16 cellular contexts compared by ENCODE assay signal in the genomic region with DNA sequence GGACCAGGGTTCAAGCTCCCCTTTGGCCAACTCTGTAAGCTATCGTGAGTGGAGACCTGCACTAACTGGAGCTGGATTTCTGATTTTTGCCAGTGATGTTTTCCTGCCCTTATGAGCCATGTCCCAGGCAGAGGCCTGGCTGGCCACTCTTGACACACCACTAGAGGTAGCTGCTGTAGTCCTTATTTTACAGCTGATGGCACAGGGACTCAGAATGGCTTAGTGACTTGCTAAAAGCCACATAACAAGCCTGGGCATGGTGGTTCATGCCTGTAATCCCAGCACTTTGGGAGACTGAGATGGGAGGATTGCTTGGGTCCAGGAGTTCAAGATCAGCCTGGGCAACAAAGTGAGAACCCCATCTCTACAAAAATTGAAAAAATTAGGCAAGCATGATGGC. TPM values are rescaled to one million over a fixed set of nuclear protein-coding genes. Genes with fewer than 3 reads are reported as not detected.
A peak's percentile ranks its signal among the peaks of the same experiment; 100 is the strongest.
DNase-seq lines count a peak whose midpoint lies in the region; ATAC-seq, FAIRE-seq and TF ChIP-seq lines count a peak whose summit lies in the region.
"Had no signal": no experiment of that assay in that cellular context is flagged by ENCODE, and none has a peak within 500 bp of the region (broad histone marks: within the 10 kb centered on the region; RNA-seq: fewer than 3 reads in every experiment).

No MANE protein-coding gene starts in this region.

- H3K9me1 ChIP-seq in IMR-90 (ENCODE audit: insufficient read depth, low read length) = no peaks in the 10 kb centered on the region

- H3K4me2 ChIP-seq in IMR-90 (ENCODE audit: low read depth, low read length) = no peak overlapping the region

- CTCF ChIA-PET in IMR-90 (lab: Yijun Ruan, JAX) = interaction anchor here (1.2 kb wide), 1 partner anchor 498 kb away, joined by 4 read pairs; no protein-coding TSS in a partner anchor

- H2BK20ac ChIP-seq in IMR-90 (ENCODE audit: low read depth, low read length) = no peak overlapping the region

- no peak overlapping the region for H4K5ac ChIP-seq in IMR-90 (ENCODE audit: low read depth, low read length)

- no peak overlapping the region for H3K18ac ChIP-seq in IMR-90 (ENCODE audit: low read depth, low read length)

- H3K9ac ChIP-seq in IMR-90 (ENCODE audit: low read depth, low read length) (no peak overlapping the region), adipocyte (ENCODE audit: low read length) (peak overlapping the region; percentile 48)

- no peak for TF ChIP-seq POLR2A in IMR-90 (IDR thresholded peaks at IDR 0.05; ENCODE audit: low read depth, low read length)

- H3K27me3 ChIP-seq in IMR-90 (ENCODE audit: control insufficient read depth, insufficient read depth, low read length) (peaks cover 10% of the 10 kb centered on the region), adipocyte (replicated peaks; ENCODE audit: control insufficient read depth, insufficient read depth, low read length) (no peaks in the 10 kb centered on the region)

- H3K23ac ChIP-seq in IMR-90 (ENCODE audit: low read depth, low read length) = no peak overlapping the region

- TF ChIP-seq RAD21 in IMR-90 (IDR thresholded peaks at IDR 0.05; ENCODE audit: low read length) = peak; percentile 17; the same call in 1 of the 2 replicates

- H4K8ac ChIP-seq in IMR-90 (ENCODE audit: low read depth in 2 of 2, low read length in 2 of 2) = no peak overlapping the region

- 67% methylated on average over 1 of the region's 1 CpG; no CpG with 5 or more reads in 1 of the 2 experiments for WGBS in IMR-90 (ENCODE audit: extremely low coverage in 2 of 2, insufficient read length in 1 of 2), 2 experiments

- no peak overlapping the region for H3K14ac ChIP-seq in IMR-90 (replicated peaks; ENCODE audit: low read depth, low read length)

- H2AFZ ChIP-seq in IMR-90 (replicated peaks; ENCODE audit: low read length, poor library complexity) = no peak overlapping the region

- H4K91ac ChIP-seq in IMR-90 (ENCODE audit: insufficient read depth, low read depth, low read length) = no peak overlapping the region

- no peak overlapping the region for H3K56ac ChIP-seq in IMR-90 (ENCODE audit: extremely low read depth, insufficient read depth, low read length)

- DNase-seq in D721Med (ENCODE audit: insufficient read length, low spot score) (no peak), IMR-90 (no peak), adipocyte (ENCODE audit: low read depth) (peak; percentile 16), medulla oblongata (ENCODE audit: extremely low spot score) (peak; percentile 37), COLO829 (ENCODE audit: low spot score) (no peak), NCI-H2196 (lab: John Stamatoyannopoulos, UW; ENCODE audit: unreplicated experiment) (no peak)
- DNase-seq in activated effector memory CD4-positive, alpha-beta T cell treated with anti-CD3 and anti-CD28 coated beads, Interleukin-2, amount 50 U/mL, for 16 hours = no peak
- DNase-seq: activated CD4-positive, alpha-beta T cell treated with anti-CD3 and anti-CD28 coated beads, Interleukin-2, amount 50 U/mL, for 4 hours; activated naive CD8-positive, alpha-beta T cell treated with anti-CD3 and anti-CD28 coated beads for 36 hours; effector memory CD4-positive, alpha-beta T cell; GF-D8; NCI-H2029; SHP77 treated with DMSO at 0.1 percent for 48 hours; stimulated activated CD4-positive, alpha-beta T cell treated with anti-CD3 and anti-CD28 coated beads, Interleukin-2, amount 100 ng/mL, for 24 hours had no signal

- H3K9me3 ChIP-seq in IMR-90 (ENCODE audit: control insufficient read depth, insufficient read depth, low read length) = no peaks in the 10 kb centered on the region
- no peaks in the 10 kb centered on the region for H3K9me3 ChIP-seq in adipocyte (ENCODE audit: control insufficient read depth, low read length)

- peak; percentile 19 for TF ChIP-seq CTCF in D721Med (IDR thresholded peaks at IDR 0.05; ENCODE audit: insufficient read depth, missing control alignments)
- 0 out of 2 replicates have a peak, but pooled peaks have one; percentile 16 for TF ChIP-seq CTCF in IMR-90 (conservative IDR thresholded peaks at IDR 0.05; ENCODE audit: low read depth, low read length)

- peaks cover 1% of the 10 kb centered on the region; the same call in 1 of the 2 replicates for H3K4me1 ChIP-seq in IMR-90 (ENCODE audit: control insufficient read depth, insufficient read depth, low read length)
- peaks cover 50% of the 10 kb centered on the region for H3K4me1 ChIP-seq in adipocyte (ENCODE audit: control insufficient read depth, insufficient read depth, low read length)

- no TSS peak for BruUV-seq in IMR-90 (replicated peaks; lab: Mats Ljungman, UMichigan)

- H2BK5ac ChIP-seq in IMR-90 (ENCODE audit: low read depth, low read length, poor library complexity, severe bottlenecking) = no peak overlapping the region

- H2BK15ac ChIP-seq in IMR-90 (ENCODE audit: low read depth, low read length) = no peak overlapping the region

- POLR2A ChIA-PET in IMR-90 (lab: Charles Lee; ENCODE audit: unreplicated experiment) = no interaction called here

- H3K79me1 ChIP-seq in IMR-90 (ENCODE audit: low read depth in 1 of 2, low read length in 2 of 2) = no peaks in the 10 kb centered on the region

- H3K4ac ChIP-seq in IMR-90 (ENCODE audit: low read depth, low read length) = no peak overlapping the region

- no peaks in the 10 kb centered on the region for H3K36me3 ChIP-seq in IMR-90 (ENCODE audit: control insufficient read depth, insufficient read depth, low read length)
- no peaks in the 10 kb centered on the region for H3K36me3 ChIP-seq in adipocyte (ENCODE audit: control insufficient read depth, insufficient read depth, low read length, severe bottlenecking)

- H3K4me3 ChIP-seq in IMR-90 (ENCODE audit: insufficient read depth, low read depth, low read length) (no peak overlapping the region), adipocyte (ENCODE audit: low read length) (no peak overlapping the region)

- no peaks in the 10 kb centered on the region for H4K20me1 ChIP-seq in IMR-90 (ENCODE audit: insufficient read depth, low read length)

- H2BK120ac ChIP-seq in IMR-90 (ENCODE audit: low read depth, low read length) = no peak overlapping the region

- FAIRE-seq in D721Med (lab: Jason Lieb, UNC) = no peak

- no peak overlapping the region for H2AK9ac ChIP-seq in IMR-90 (replicated peaks; ENCODE audit: low read depth, low read length, poor library complexity)

- ATAC-seq in IMR-90 (ENCODE audit: low read depth) = peak; percentile 54; the same call in 1 of the 2 replicates
- ATAC-seq in HG02759 (IDR thresholded peaks at IDR 0.05; ENCODE audit: unreplicated experiment) = no peak
- ATAC-seq: natural killer cell treated with Interleukin-12 subunit alpha and Interleukin-12 subunit beta and Interleukin-15 and Interleukin-18, amount 100 ng/mL, for 72 hours had no signal

- H3K27ac ChIP-seq in IMR-90 (ENCODE audit: insufficient read depth, low read length) = no peak overlapping the region

- intact Hi-C loops in IMR-90 (cut with micrococcal nuclease) = no loop called here

- dilution Hi-C loops in IMR-90 (cut with HindIII; ENCODE audit: low sequenced_read_pairs, unreplicated experiment) = no loop called here

- in situ Hi-C loops in IMR-90 (cut with MboI; ENCODE audit: low sequenced_read_pairs) = no loop called here

- no peak overlapping the region for H2AK5ac ChIP-seq in IMR-90 (ENCODE audit: low read depth, low read length)

TF ChIP-seq in IMR-90, 13 proteins besides CTCF, POLR2A, EP300 and RAD21:
- TF ChIP-seq, protein P1, sequence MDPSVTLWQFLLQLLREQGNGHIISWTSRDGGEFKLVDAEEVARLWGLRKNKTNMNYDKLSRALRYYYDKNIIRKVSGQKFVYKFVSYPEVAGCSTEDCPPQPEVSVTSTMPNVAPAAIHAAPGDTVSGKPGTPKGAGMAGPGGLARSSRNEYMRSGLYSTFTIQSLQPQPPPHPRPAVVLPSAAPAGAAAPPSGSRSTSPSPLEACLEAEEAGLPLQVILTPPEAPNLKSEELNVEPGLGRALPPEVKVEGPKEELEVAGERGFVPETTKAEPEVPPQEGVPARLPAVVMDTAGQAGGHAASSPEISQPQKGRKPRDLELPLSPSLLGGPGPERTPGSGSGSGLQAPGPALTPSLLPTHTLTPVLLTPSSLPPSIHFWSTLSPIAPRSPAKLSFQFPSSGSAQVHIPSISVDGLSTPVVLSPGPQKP (IDR thresholded peaks at IDR 0.05; ENCODE audit: borderline replicate concordance, low read depth, low read length) = no peak
- TF ChIP-seq CEBPB (IDR thresholded peaks at IDR 0.05; ENCODE audit: low read depth, low read length) = no peak

RNA-seq across cellular contexts. Expression of a gene that starts 33.4 kb away (rescaled TPM):
- total RNA-seq in IMR-90 (2012; rRNA removed) = 1.3 and 1.4 TPM in 2 replicates
- polyA plus RNA-seq in IMR-90 (2012; rRNA removed) = 5.8 and 7.4 TPM in 2 replicates
- polyA plus RNA-seq in IMR-90 (2012; cell fraction: cytosol; rRNA removed) = 2.9 and 20.0 TPM in 2 replicates
- 1.0 and 5.5 TPM in 2 replicates for polyA plus RNA-seq in IMR-90 (2012; cell fraction: nucleus; rRNA removed; ENCODE audit: low replicate concordance)
- total RNA-seq: activated naive CD8-positive, alpha-beta T cell treated with anti-CD3 and anti-CD28 coated beads for 36 hours; natural killer cell treated with Interleukin-12 subunit alpha and Interleukin-12 subunit beta and Interleukin-15 and Interleukin-18, amount 100 ng/mL, for 72 hours had no signal

Comparison
In these comparisons a context has a peak if more than half of its experiments do, and no peak if none do; other contexts are left out.
1. DNase-seq: peak in adipocyte (single experiment) and medulla oblongata (single experiment); none in D721Med (single experiment), IMR-90 (single experiment), COLO829 (single experiment), NCI-H2196 (single experiment) and activated effector memory CD4-positive, alpha-beta T cell treated with anti-CD3 and anti-CD28 coated beads, Interleukin-2, amount 50 U/mL, for 16 hours (single experiment).